8 cellular contexts compared by ENCODE assay signal in the genomic region with DNA sequence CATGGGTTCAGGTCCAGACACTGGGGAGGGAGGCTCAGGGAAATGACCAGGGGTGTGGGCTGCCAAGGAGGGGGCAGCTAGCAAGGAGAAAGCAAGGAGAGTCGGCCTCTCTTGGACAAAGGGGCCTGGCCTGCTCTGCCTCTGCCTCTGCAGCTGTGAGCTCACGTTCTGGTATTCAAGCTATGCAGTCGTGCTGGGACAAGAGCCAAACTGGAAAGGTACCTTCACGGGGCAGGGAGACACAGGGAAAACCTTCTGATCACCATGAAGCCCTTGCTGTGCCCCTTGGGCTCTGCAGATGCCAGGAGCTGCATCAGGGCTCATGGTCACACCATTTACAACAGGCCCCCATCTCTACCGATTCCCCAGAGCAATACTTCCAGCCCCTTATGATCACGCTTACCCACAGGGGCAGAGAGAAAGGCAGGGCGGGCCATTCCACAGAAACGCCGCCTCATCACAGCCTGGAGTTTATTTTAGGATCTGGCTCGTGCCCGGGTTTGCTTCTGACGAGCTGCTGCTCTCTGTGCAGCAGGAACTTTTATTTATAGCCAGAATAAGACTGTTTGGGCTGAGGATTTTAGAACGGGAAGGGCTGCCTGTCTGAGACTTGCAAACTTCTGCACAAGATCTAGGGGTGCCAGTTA.
DNase-seq lines count a peak whose midpoint lies in the region; ATAC-seq and TF ChIP-seq lines count a peak whose summit lies in the region.

No MANE protein-coding gene starts in this region.

- H3K36me3 ChIP-seq in GM23338 (ENCODE audit: insufficient read depth) (no peaks in the 10 kb centered on the region), heart right ventricle (peaks cover 0 to 93% (median 10%) of the 10 kb centered on the region in 9 donors), rectal smooth muscle tissue (ENCODE audit: control insufficient read depth, insufficient read depth, low read length) (peaks cover 10% of the 10 kb centered on the region)

- H3K27ac Mint-ChIP-seq in GM23338: peak overlapping the region; percentile 91
- no peak overlapping the region for H3K27ac Mint-ChIP-seq in activated naive CD8-positive, alpha-beta T cell treated with anti-CD3 and anti-CD28 coated beads, Interleukin-2, amount 50 U/mL, for 24 hours

- TF ChIP-seq CTCF in GM23338 (conservative IDR thresholded peaks at IDR 0.05; ENCODE audit: low read depth in 2 of 2) (no peak), heart right ventricle (IDR thresholded peaks at IDR 0.05) (no peak)

- peak overlapping the region; percentile 26; the same call in 1 of the 3 replicates for H3K4me3 Mint-ChIP-seq in GM23338
- no peak overlapping the region for H3K4me3 Mint-ChIP-seq in activated naive CD8-positive, alpha-beta T cell treated with anti-CD3 and anti-CD28 coated beads, Interleukin-2, amount 50 U/mL, for 24 hours

- H3K4me3 ChIP-seq in GM23338: peak overlapping the region; percentile 35; the same call in 1 of the 2 replicates
- peak overlapping the region in 7 of 10 donors; percentile 2 to 18 (median 18) for H3K4me3 ChIP-seq in heart right ventricle
- H3K4me3 ChIP-seq in rectal smooth muscle tissue (ENCODE audit: low read length): peak overlapping the region; percentile 3

- no peaks in the 10 kb centered on the region for H3K79me2 ChIP-seq in GM23338 (replicated peaks; ENCODE audit: insufficient read depth)

- 13 to 22% methylated on average over 13 of the region's 13 CpGs for WGBS in heart right ventricle, 2 donors

- no peaks in the 10 kb centered on the region for H3K27me3 ChIP-seq in GM23338 (ENCODE audit: insufficient read depth)
- H3K27me3 ChIP-seq in heart right ventricle: no peaks in the 10 kb centered on the region
- no peaks in the 10 kb centered on the region for H3K27me3 ChIP-seq in rectal smooth muscle tissue (ENCODE audit: control insufficient read depth, insufficient read depth, low read length)

- peaks cover 44% of the 10 kb centered on the region for H3K4me1 Mint-ChIP-seq in GM23338
- no peaks in the 10 kb centered on the region for H3K4me1 Mint-ChIP-seq in activated naive CD8-positive, alpha-beta T cell treated with anti-CD3 and anti-CD28 coated beads, Interleukin-2, amount 50 U/mL, for 24 hours

- H2AFZ ChIP-seq in GM23338: no peak overlapping the region

- H3K36me3 Mint-ChIP-seq in GM23338 (ENCODE audit: low read depth): peaks cover 7% of the 10 kb centered on the region; the same call in 2 of the 3 replicates
- peaks cover 7% of the 10 kb centered on the region for H3K36me3 Mint-ChIP-seq in activated naive CD8-positive, alpha-beta T cell treated with anti-CD3 and anti-CD28 coated beads, Interleukin-2, amount 50 U/mL, for 24 hours (ENCODE audit: low read depth)

- H3K27ac ChIP-seq in GM23338 (ENCODE audit: low read depth) (peak overlapping the region; percentile 94), heart right ventricle (peak overlapping the region; percentile 26 to 93 (median 88)), rectal smooth muscle tissue (ENCODE audit: low read depth, low read length) (peak overlapping the region; percentile 71)

- intact Hi-C loops in heart right ventricle (cut with DNase I): loop anchor here in 3 of 10 donors (5.0 kb wide), 2 partner anchors 129 to 134 kb away; a partner anchor contains a TSS

- peak; percentile 89 for DNase-seq in GM23338 (ENCODE audit: low spot score)
- peak; percentile 71 for DNase-seq in amniotic stem cell (lab: John Stamatoyannopoulos, UW)
- DNase-seq in heart right ventricle: peak; percentile 59 to 86
- no peak for DNase-seq in NOMO-1 treated with DMSO at 0.1 percent for 48 hours (lab: John Stamatoyannopoulos, UW; ENCODE audit: unreplicated experiment)
- DNase-seq in activated naive CD8-positive, alpha-beta T cell treated with anti-CD3 and anti-CD28 coated beads, Interleukin-2, amount 50 U/mL, for 24 hours: no peak

- H3K4me2 ChIP-seq in GM23338: peak overlapping the region; percentile 70

- H3K4me1 ChIP-seq in GM23338 (ENCODE audit: insufficient read depth): peaks cover 23% of the 10 kb centered on the region
- peaks cover 29 to 98% (median 73%) of the 10 kb centered on the region in 9 donors for H3K4me1 ChIP-seq in heart right ventricle
- peaks cover 29% of the 10 kb centered on the region for H3K4me1 ChIP-seq in rectal smooth muscle tissue (ENCODE audit: control insufficient read depth, insufficient read depth, low read length)

- ATAC-seq in GM23338 (peak; percentile 91), heart right ventricle (peak; percentile 73 to 85 (median 78)), HG03439 (IDR thresholded peaks at IDR 0.05; ENCODE audit: unreplicated experiment) (no peak), GM21619 (IDR thresholded peaks at IDR 0.05; ENCODE audit: unreplicated experiment) (no peak)
- no peak for ATAC-seq in activated naive CD8-positive, alpha-beta T cell treated with anti-CD3 and anti-CD28 coated beads, Interleukin-2, amount 50 U/mL, for 24 hours

- peaks cover 5% of the 10 kb centered on the region; the same call in 1 of the 2 replicates for H3F3A ChIP-seq in GM23338 (replicated peaks; ENCODE audit: low read depth)

- H3K9ac ChIP-seq in rectal smooth muscle tissue (ENCODE audit: low read length): no peak overlapping the region

- H3K9me3 ChIP-seq in heart right ventricle: no peaks in the 10 kb centered on the region

- H3K9me3 Mint-ChIP-seq in GM23338: no peaks in the 10 kb centered on the region
- H3K9me3 Mint-ChIP-seq in activated naive CD8-positive, alpha-beta T cell treated with anti-CD3 and anti-CD28 coated beads, Interleukin-2, amount 50 U/mL, for 24 hours: no peaks in the 10 kb centered on the region

- no peaks in the 10 kb centered on the region for H3K9me2 ChIP-seq in GM23338 (ENCODE audit: insufficient read depth)

- no peaks in the 10 kb centered on the region for H4K20me1 ChIP-seq in GM23338 (replicated peaks; ENCODE audit: insufficient read depth)

- H3K27me3 Mint-ChIP-seq in GM23338 (ENCODE audit: insufficient read depth, low read depth, poor library complexity): peaks cover 17% of the 10 kb centered on the region
- H3K27me3 Mint-ChIP-seq in activated naive CD8-positive, alpha-beta T cell treated with anti-CD3 and anti-CD28 coated beads, Interleukin-2, amount 50 U/mL, for 24 hours: no peaks in the 10 kb centered on the region

TF ChIP-seq in GM23338, 12 proteins besides CTCF, POLR2A, EP300 and RAD21:
- TF ChIP-seq, protein P1, sequence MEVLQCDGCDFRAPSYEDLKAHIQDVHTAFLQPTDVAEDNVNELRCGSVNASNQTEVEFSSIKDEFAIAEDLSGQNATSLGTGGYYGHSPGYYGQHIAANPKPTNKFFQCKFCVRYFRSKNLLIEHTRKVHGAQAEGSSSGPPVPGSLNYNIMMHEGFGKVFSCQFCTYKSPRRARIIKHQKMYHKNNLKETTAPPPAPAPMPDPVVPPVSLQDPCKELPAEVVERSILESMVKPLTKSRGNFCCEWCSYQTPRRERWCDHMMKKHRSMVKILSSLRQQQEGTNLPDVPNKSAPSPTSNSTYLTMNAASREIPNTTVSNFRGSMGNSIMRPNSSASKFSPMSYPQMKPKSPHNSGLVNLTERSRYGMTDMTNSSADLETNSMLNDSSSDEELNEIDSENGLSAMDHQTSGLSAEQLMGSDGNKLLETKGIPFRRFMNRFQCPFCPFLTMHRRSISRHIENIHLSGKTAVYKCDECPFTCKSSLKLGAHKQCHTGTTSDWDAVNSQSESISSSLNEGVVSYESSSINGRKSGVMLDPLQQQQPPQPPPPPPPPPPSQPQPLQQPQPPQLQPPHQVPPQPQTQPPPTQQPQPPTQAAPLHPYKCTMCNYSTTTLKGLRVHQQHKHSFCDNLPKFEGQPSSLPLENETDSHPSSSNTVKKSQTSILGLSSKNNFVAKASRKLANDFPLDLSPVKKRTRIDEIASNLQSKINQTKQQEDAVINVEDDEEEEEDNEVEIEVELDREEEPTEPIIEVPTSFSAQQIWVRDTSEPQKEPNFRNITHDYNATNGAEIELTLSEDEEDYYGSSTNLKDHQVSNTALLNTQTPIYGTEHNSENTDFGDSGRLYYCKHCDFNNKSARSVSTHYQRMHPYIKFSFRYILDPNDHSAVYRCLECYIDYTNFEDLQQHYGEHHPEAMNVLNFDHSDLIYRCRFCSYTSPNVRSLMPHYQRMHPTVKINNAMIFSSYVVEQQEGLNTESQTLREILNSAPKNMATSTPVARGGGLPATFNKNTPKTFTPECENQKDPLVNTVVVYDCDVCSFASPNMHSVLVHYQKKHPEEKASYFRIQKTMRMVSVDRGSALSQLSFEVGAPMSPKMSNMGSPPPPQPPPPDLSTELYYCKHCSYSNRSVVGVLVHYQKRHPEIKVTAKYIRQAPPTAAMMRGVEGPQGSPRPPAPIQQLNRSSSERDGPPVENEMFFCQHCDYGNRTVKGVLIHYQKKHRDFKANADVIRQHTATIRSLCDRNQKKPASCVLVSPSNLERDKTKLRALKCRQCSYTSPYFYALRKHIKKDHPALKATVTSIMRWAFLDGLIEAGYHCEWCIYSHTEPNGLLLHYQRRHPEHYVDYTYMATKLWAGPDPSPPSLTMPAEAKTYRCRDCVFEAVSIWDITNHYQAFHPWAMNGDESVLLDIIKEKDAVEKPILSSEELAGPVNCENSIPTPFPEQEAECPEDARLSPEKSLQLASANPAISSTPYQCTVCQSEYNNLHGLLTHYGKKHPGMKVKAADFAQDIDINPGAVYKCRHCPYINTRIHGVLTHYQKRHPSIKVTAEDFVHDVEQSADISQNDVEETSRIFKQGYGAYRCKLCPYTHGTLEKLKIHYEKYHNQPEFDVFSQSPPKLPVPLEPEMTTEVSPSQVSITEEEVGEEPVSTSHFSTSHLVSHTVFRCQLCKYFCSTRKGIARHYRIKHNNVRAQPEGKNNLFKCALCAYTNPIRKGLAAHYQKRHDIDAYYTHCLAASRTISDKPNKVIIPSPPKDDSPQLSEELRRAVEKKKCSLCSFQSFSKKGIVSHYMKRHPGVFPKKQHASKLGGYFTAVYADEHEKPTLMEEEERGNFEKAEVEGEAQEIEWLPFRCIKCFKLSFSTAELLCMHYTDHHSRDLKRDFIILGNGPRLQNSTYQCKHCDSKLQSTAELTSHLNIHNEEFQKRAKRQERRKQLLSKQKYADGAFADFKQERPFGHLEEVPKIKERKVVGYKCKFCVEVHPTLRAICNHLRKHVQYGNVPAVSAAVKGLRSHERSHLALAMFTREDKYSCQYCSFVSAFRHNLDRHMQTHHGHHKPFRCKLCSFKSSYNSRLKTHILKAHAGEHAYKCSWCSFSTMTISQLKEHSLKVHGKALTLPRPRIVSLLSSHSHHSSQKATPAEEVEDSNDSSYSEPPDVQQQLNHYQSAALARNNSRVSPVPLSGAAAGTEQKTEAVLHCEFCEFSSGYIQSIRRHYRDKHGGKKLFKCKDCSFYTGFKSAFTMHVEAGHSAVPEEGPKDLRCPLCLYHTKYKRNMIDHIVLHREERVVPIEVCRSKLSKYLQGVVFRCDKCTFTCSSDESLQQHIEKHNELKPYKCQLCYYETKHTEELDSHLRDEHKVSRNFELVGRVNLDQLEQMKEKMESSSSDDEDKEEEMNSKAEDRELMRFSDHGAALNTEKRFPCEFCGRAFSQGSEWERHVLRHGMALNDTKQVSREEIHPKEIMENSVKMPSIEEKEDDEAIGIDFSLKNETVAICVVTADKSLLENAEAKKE (CRISPR knock-in tag; IDR thresholded peaks at IDR 0.05): peak; percentile 56; the same call in 1 of the 2 replicates
- no peak for TF ChIP-seq EZH2 (IDR thresholded peaks at IDR 0.05; ENCODE audit: low read depth, unreplicated experiment)

Comparison
In these comparisons a context has a peak if more than half of its experiments do, and no peak if none do; other contexts are left out.
1. ATAC-seq: peak in GM23338 (single experiment) and heart right ventricle (8 of 8); none in HG03439 (single experiment), activated naive CD8-positive, alpha-beta T cell treated with anti-CD3 and anti-CD28 coated beads, Interleukin-2, amount 50 U/mL, for 24 hours (single experiment) and GM21619 (single experiment).
2. DNase-seq: peak in GM23338 (single experiment), amniotic stem cell (single experiment) and heart right ventricle (2 of 2); none in NOMO-1 treated with DMSO at 0.1 percent for 48 hours (single experiment) and activated naive CD8-positive, alpha-beta T cell treated with anti-CD3 and anti-CD28 coated beads, Interleukin-2, amount 50 U/mL, for 24 hours (single experiment).
3. Peak in every context shown above with its lines, with median percentiles within 50 percentile points of each other: H3K27ac ChIP-seq and H3K4me3 ChIP-seq.